In the genomic region with DNA sequence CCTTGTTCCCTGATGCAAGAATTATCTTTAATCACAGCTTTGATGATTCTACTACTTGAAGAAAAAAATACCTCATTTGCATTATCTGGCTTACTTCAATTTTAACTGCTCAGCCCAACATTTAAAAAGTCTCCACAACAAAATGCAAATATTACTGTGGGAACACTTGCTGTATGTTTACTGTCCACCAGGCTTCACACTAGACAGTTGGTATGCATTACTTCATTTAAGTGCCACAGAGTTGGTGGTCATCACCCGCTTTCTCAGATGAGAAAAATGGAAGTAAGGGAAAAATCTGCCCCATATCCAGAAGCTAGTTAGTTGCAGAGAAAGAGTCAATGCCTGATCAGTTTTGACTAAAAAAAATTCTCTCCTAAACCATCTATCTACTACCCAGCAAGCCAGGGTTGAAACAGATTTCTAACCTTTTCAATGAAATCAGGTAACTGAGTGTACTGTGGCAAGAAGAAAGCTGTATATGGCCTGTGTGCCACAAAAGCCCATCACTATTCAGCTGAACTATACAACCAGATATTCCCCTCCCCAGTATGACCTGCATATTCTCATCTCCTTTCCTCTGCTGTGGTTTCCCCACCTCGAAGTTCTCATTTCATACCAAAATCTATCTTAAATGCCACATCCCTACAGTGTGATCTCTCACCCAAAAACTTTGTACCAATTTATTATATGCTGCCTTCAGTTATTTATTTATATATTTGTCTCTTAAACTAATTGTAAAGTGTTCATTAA, we compare ENCODE assay signal across 1 cellular context.
TF ChIP-seq lines count a peak whose summit lies in the region.

No MANE protein-coding gene starts in this region.

TF ChIP-seq in WTC11, 78 proteins besides CTCF, POLR2A, EP300 and RAD21 (continued from another document):
- TF ChIP-seq, protein P1, sequence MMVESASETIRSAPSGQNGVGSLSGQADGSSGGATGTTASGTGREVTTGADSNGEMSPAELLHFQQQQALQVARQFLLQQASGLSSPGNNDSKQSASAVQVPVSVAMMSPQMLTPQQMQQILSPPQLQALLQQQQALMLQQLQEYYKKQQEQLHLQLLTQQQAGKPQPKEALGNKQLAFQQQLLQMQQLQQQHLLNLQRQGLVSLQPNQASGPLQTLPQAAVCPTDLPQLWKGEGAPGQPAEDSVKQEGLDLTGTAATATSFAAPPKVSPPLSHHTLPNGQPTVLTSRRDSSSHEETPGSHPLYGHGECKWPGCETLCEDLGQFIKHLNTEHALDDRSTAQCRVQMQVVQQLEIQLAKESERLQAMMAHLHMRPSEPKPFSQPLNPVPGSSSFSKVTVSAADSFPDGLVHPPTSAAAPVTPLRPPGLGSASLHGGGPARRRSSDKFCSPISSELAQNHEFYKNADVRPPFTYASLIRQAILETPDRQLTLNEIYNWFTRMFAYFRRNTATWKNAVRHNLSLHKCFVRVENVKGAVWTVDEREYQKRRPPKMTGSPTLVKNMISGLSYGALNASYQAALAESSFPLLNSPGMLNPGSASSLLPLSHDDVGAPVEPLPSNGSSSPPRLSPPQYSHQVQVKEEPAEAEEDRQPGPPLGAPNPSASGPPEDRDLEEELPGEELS (CRISPR knock-in tag; IDR thresholded peaks at IDR 0.05): no peak
- TF ChIP-seq, protein P2, sequence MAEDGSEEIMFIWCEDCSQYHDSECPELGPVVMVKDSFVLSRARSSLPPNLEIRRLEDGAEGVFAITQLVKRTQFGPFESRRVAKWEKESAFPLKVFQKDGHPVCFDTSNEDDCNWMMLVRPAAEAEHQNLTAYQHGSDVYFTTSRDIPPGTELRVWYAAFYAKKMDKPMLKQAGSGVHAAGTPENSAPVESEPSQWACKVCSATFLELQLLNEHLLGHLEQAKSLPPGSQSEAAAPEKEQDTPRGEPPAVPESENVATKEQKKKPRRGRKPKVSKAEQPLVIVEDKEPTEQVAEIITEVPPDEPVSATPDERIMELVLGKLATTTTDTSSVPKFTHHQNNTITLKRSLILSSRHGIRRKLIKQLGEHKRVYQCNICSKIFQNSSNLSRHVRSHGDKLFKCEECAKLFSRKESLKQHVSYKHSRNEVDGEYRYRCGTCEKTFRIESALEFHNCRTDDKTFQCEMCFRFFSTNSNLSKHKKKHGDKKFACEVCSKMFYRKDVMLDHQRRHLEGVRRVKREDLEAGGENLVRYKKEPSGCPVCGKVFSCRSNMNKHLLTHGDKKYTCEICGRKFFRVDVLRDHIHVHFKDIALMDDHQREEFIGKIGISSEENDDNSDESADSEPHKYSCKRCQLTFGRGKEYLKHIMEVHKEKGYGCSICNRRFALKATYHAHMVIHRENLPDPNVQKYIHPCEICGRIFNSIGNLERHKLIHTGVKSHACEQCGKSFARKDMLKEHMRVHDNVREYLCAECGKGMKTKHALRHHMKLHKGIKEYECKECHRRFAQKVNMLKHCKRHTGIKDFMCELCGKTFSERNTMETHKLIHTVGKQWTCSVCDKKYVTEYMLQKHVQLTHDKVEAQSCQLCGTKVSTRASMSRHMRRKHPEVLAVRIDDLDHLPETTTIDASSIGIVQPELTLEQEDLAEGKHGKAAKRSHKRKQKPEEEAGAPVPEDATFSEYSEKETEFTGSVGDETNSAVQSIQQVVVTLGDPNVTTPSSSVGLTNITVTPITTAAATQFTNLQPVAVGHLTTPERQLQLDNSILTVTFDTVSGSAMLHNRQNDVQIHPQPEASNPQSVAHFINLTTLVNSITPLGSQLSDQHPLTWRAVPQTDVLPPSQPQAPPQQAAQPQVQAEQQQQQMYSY (CRISPR knock-in tag; IDR thresholded peaks at IDR 0.05): no peak
